Comparison of ENCODE assay signal across 30 cellular contexts in genomic region chr11:85806876-85807275, GRCh38. TPM values are rescaled to one million over a fixed set of nuclear protein-coding genes. Genes with fewer than 3 reads are reported as not detected.
DNase-seq lines count a peak whose midpoint lies in the region; ATAC-seq, FAIRE-seq and TF ChIP-seq lines count a peak whose summit lies in the region.
"Had no signal": no experiment of that assay in that cellular context is flagged by ENCODE, and none has a peak within 500 bp of the region (broad histone marks: within the 10 kb centered on the region; RNA-seq: fewer than 3 reads in every experiment).

No MANE protein-coding gene starts in this region.

- peak overlapping the region; percentile 11 for H2AFZ ChIP-seq in keratinocyte (ENCODE audit: control insufficient read depth, low read length)

- H3K36me3 ChIP-seq in bronchial epithelial cell (ENCODE audit: control insufficient read depth, insufficient read depth, low read length), result no peaks in the 10 kb centered on the region
- no peaks in the 10 kb centered on the region for H3K36me3 ChIP-seq in keratinocyte (ENCODE audit: control insufficient read depth in 2 of 2, extremely low read depth in 1 of 2, insufficient read depth in 2 of 2, low read length in 2 of 2)
- H3K36me3 ChIP-seq: esophagus squamous epithelium, SJSA1, thyroid gland had no signal

- H3K27ac ChIP-seq in keratinocyte (ENCODE audit: control insufficient read depth, insufficient read depth, low read length), result no peak overlapping the region
- H3K27ac ChIP-seq: SJSA1, thyroid gland had no signal

- ATAC-seq in HG03520 (IDR thresholded peaks at IDR 0.05; ENCODE audit: unreplicated experiment), result no peak
- no peak for ATAC-seq in HG03571 (IDR thresholded peaks at IDR 0.05; ENCODE audit: unreplicated experiment)
- ATAC-seq: CD8-positive, alpha-beta T cell; left lobe of liver; stimulated activated naive CD8-positive, alpha-beta T cell treated with anti-CD3 and anti-CD28 coated beads, Interleukin-15, amount 100 ng/mL, for 72 hours; T-cell had no signal

- no peaks in the 10 kb centered on the region for H3K9me1 ChIP-seq in keratinocyte (ENCODE audit: control insufficient read depth, extremely low read depth, insufficient read depth, low read length)

- peaks cover 24% of the 10 kb centered on the region for H3K4me1 ChIP-seq in keratinocyte (ENCODE audit: control insufficient read depth, extremely low read depth, insufficient read depth, low read length)

- H3K9me3 ChIP-seq in keratinocyte (ENCODE audit: control insufficient read depth, low read depth, low read length), result no peaks in the 10 kb centered on the region
- H3K9me3 ChIP-seq: esophagus squamous epithelium, SJSA1, thyroid gland had no signal

- H3K27me3 ChIP-seq in bronchial epithelial cell (ENCODE audit: control insufficient read depth, insufficient read depth, low read length) (no peaks in the 10 kb centered on the region), keratinocyte (ENCODE audit: control insufficient read depth, extremely low read depth, insufficient read depth, low read length) (no peaks in the 10 kb centered on the region)
- H3K27me3 ChIP-seq: SJSA1, thyroid gland had no signal

- FAIRE-seq in bronchial epithelial cell (lab: Jason Lieb, UNC) (no peak), keratinocyte (lab: Jason Lieb, UNC) (peak; percentile 90)
- FAIRE-seq: G401.6, RCC 7860 had no signal

- TF ChIP-seq CTCF in bronchial epithelial cell (IDR thresholded peaks at IDR 0.05; ENCODE audit: insufficient read depth, low read length, severe bottlenecking) (no peak), keratinocyte (optimal IDR thresholded peaks at IDR 0.05 in 1 of 3, IDR thresholded peaks at IDR 0.05 in 1 of 3, conservative IDR thresholded peaks at IDR 0.05 in 1 of 3; ENCODE audit: extremely low read depth in 1 of 3, insufficient read depth in 2 of 3, low read length in 3 of 3) (no peak)

- peak; percentile 80 for DNase-seq in DMS79 treated with DMSO at 0.1 percent for 48 hours (lab: John Stamatoyannopoulos, UW)
- DNase-seq in NCI-H187 (lab: John Stamatoyannopoulos, UW), result peak; percentile 25 to 32
- DNase-seq in bronchial epithelial cell (ENCODE audit: low read depth), result peak; percentile 82
- no peak for DNase-seq in keratinocyte (ENCODE audit: low read depth, low spot score)
- no peak for DNase-seq in activated CD4-positive, CD25-positive, alpha-beta regulatory T cell treated with anti-CD3 and anti-CD28 coated beads, Interleukin-2, amount 50 U/mL, for 72 hours
- no peak for DNase-seq in NCI-H1694 (lab: John Stamatoyannopoulos, UW)
- DNase-seq: activated CD4-positive, alpha-beta T cell treated with anti-CD3 and anti-CD28 coated beads, Interleukin-2, amount 50 U/mL, for 48 hours; activated CD4-positive, CD25-positive, alpha-beta regulatory T cell; aorta; CD8-positive, alpha-beta T cell; effector memory CD4-positive, alpha-beta T cell; esophagus squamous epithelium; hippocampal formation; NCI-H1092 treated with DMSO at 0.1 percent for 48 hours; NCI-H2227 treated with DMSO at 0.1 percent for 48 hours; NCI-H526 treated with DMSO at 0.1 percent for 48 hours; occipital lobe; stimulated activated naive CD8-positive, alpha-beta T cell treated with anti-CD3 and anti-CD28 coated beads, Interleukin-15, amount 100 ng/mL, for 72 hours; T-cell; thyroid gland had no signal

- dilution Hi-C loops in keratinocyte (cut with MboI; ENCODE audit: extremely low pct_ligation_motif_present, low sequenced_read_pairs), result no loop called here

- H4K20me1 ChIP-seq in keratinocyte (ENCODE audit: control insufficient read depth, extremely low read depth, insufficient read depth, low read length), result no peaks in the 10 kb centered on the region

- no peaks in the 10 kb centered on the region for H3K79me2 ChIP-seq in keratinocyte (ENCODE audit: control insufficient read depth, insufficient read depth, low read length)

- H3K4me3 ChIP-seq in bronchial epithelial cell (ENCODE audit: low read depth, low read length) (no peak overlapping the region), keratinocyte (ENCODE audit: control insufficient read depth in 2 of 3, extremely low read depth in 1 of 3, insufficient read depth in 2 of 3, low read depth in 1 of 3, low read length in 3 of 3) (no peak overlapping the region)
- H3K4me3 ChIP-seq: coronary artery, esophagus squamous epithelium, SJSA1, thyroid gland had no signal

- H3K9ac ChIP-seq in keratinocyte (ENCODE audit: control insufficient read depth, extremely low read depth, insufficient read depth, low read length), result no peak overlapping the region

- H3K4me2 ChIP-seq in keratinocyte (ENCODE audit: control insufficient read depth, extremely low read depth, insufficient read depth, low read depth, low read length), result peak overlapping the region; percentile 67

RNA-seq across cellular contexts. Expression of gene SYTL2, which starts 4.1 kb away (rescaled TPM):
- 5.6 and 8.2 TPM in 2 replicates for total RNA-seq in bronchial epithelial cell
- 1.3 to 3.1 TPM (median 1.4 TPM) in 3 replicates for polyA plus RNA-seq in keratinocyte
- polyA plus RNA-seq in keratinocyte (2011; ENCODE audit: low read depth), result 13.9 TPM
- 0.68 and 1.8 TPM in 2 replicates for polyA plus RNA-seq in keratinocyte (2011; cell fraction: cytosol; rRNA removed)
- polyA plus RNA-seq in keratinocyte (2011; cell fraction: nucleus; rRNA removed), result 6.2 and 11.0 TPM in 2 replicates
- 1.0 and 8.3 TPM in 2 replicates for polyA plus RNA-seq in keratinocyte (2012; ENCODE audit: low replicate concordance)
- polyA minus RNA-seq in keratinocyte, result 1.2 to 3.0 TPM (median 1.9 TPM) in 3 replicates
- not detected for polyA minus RNA-seq in keratinocyte (2011; cell fraction: cytosol; rRNA and poly(A)+ RNA removed)
- 3.9 and 7.0 TPM in 2 replicates for polyA minus RNA-seq in keratinocyte (2011; cell fraction: nucleus; rRNA and poly(A)+ RNA removed)

RNA-seq across cellular contexts. Expression of gene CCDC83, which starts 48.3 kb away (rescaled TPM):
- total RNA-seq in bronchial epithelial cell, result not detected in 2 replicates
- not detected in 3 replicates for polyA plus RNA-seq in keratinocyte
- polyA plus RNA-seq in keratinocyte (2011; ENCODE audit: low read depth), result not detected
- not detected in 2 replicates for polyA plus RNA-seq in keratinocyte (2011; cell fraction: cytosol; rRNA removed)
- polyA plus RNA-seq in keratinocyte (2011; cell fraction: nucleus; rRNA removed), result not detected in 2 replicates
- not detected in 2 replicates for polyA plus RNA-seq in keratinocyte (2012; ENCODE audit: low replicate concordance)
- polyA minus RNA-seq in keratinocyte, result not detected in 3 replicates
- not detected for polyA minus RNA-seq in keratinocyte (2011; cell fraction: cytosol; rRNA and poly(A)+ RNA removed)
- not detected in 2 replicates for polyA minus RNA-seq in keratinocyte (2011; cell fraction: nucleus; rRNA and poly(A)+ RNA removed)
- total RNA-seq: aorta; cardiac septum; CD8-positive, alpha-beta T cell; esophagus squamous epithelium; H4; left lobe of liver; mesenteric fat pad; occipital lobe; SJSA1; thyroid gland had no signal
- polyA plus RNA-seq: aorta had no signal

Comparison
In these comparisons a context has a peak if more than half of its experiments do, and no peak if none do; other contexts are left out.
1. DNase-seq: peak in DMS79 treated with DMSO at 0.1 percent for 48 hours (single experiment), NCI-H187 (2 of 2) and bronchial epithelial cell (single experiment); none in keratinocyte (single experiment), activated CD4-positive, CD25-positive, alpha-beta regulatory T cell treated with anti-CD3 and anti-CD28 coated beads, Interleukin-2, amount 50 U/mL, for 72 hours (single experiment) and NCI-H1694 (single experiment).